ENCODE assay signal across 38 cellular contexts in genomic region chr20:9575836-9576235, GRCh38.
"Had no signal": no experiment of that assay in that cellular context is flagged by ENCODE, and none has a peak within 500 bp of the region (broad histone marks: within the 10 kb centered on the region; RNA-seq: fewer than 3 reads in every experiment).

No MANE protein-coding gene starts in this region.

- H3K27me3 ChIP-seq: adrenal gland, body of pancreas, brain microvascular endothelial cell, cardiac muscle cell had no signal

- H3K4me1 Mint-ChIP-seq: activated B cell treated with CpG ODN at 0.5 μM for 24 hours; activated CD4-positive, alpha-beta T cell treated with anti-CD3 and anti-CD28 coated beads, Interleukin-2, amount 10 ng/mL, durations not matched to agents 24 days and 14 days; activated naive CD8-positive, alpha-beta T cell treated with anti-CD3 and anti-CD28 coated beads for 36 hours; activated T-helper 17 cell treated with anti-CD3 and anti-CD28 coated beads, Interleukin-2, amount 50 U/mL, for 72 hours had no signal

- H3K27me3 Mint-ChIP-seq: activated CD4-positive, alpha-beta T cell treated with anti-CD3 and anti-CD28 coated beads, Interleukin-2, amount 10 ng/mL, durations not matched to agents 24 days and 14 days; activated CD8-positive, alpha-beta T cell treated with anti-CD3 and anti-CD28 coated beads for 36 hours had no signal

- H3K4me1 ChIP-seq: adrenal gland had no signal

- ATAC-seq: activated CD8-positive, alpha-beta T cell treated with anti-CD3 and anti-CD28 coated beads for 36 hours; activated naive CD4-positive, alpha-beta T cell treated with anti-CD3 and anti-CD28 coated beads, Interleukin-2, amount 50 U/mL, for 72 hours; activated T-cell treated with anti-CD3 and anti-CD28 coated beads, Interleukin-2, amount 50 U/mL, for 4 hours; activated T-cell treated with anti-CD3 and anti-CD28 coated beads, Interleukin-2, amount 50 U/mL, for 72 hours; activated T-helper 17 cell treated with anti-CD3 and anti-CD28 coated beads, Interleukin-2, amount 50 U/mL, for 72 hours; body of pancreas had no signal

- H3K36me3 ChIP-seq: adrenal gland, brain microvascular endothelial cell, cardiac muscle cell had no signal

- H3K27ac ChIP-seq: adrenal gland, body of pancreas, brain microvascular endothelial cell, cardiac muscle cell, VCaP had no signal

- DNase-seq: activated B cell treated with CpG ODN at 0.5 μM for 24 hours; activated CD4-positive, alpha-beta memory T cell treated with anti-CD3 and anti-CD28 coated beads for 36 hours; activated CD4-positive, alpha-beta T cell treated with anti-CD3 and anti-CD28 coated beads for 4 hours; activated CD4-positive, alpha-beta T cell treated with anti-CD3 and anti-CD28 coated beads, Interleukin-2, amount 10 ng/mL, durations not matched to agents 24 days and 14 days; activated CD4-positive, alpha-beta T cell treated with anti-CD3 and anti-CD28 coated beads, Interleukin-2, amount 50 U/mL, for 1 hour; activated CD4-positive, alpha-beta T cell treated with anti-CD3 and anti-CD28 coated beads, Interleukin-2, amount 50 U/mL, for 4 hours; activated CD4-positive, CD25-positive, alpha-beta regulatory T cell treated with anti-CD3 and anti-CD28 coated beads, Interleukin-2, amount 50 U/mL, for 72 hours; activated CD8-positive, alpha-beta memory T cell treated with anti-CD3 and anti-CD28 coated beads, Interleukin-2, amount 50 U/mL, for 4 hours; activated CD8-positive, alpha-beta T cell treated with anti-CD3 and anti-CD28 coated beads for 36 hours; activated effector memory CD4-positive, alpha-beta T cell treated with anti-CD3 and anti-CD28 coated beads, Interleukin-2, amount 50 U/mL, for 16 hours; activated gamma-delta T cell treated with Interleukin-2 at 50 U/mL for 16 hours; activated naive CD4-positive, alpha-beta T cell; activated naive CD4-positive, alpha-beta T cell treated with anti-CD3 and anti-CD28 coated beads for 36 hours; activated naive CD4-positive, alpha-beta T cell treated with anti-CD3 and anti-CD28 coated beads, Interleukin-2, amount 50 U/mL, for 16 hours; activated naive CD8-positive, alpha-beta T cell treated with anti-CD3 and anti-CD28 coated beads for 36 hours; activated T-cell treated with anti-CD3 and anti-CD28 coated beads for 4 hours; activated T-cell treated with anti-CD3 and anti-CD28 coated beads, Interleukin-2, amount 50 U/mL, for 1 hour; activated T-cell treated with anti-CD3 and anti-CD28 coated beads, Interleukin-2, amount 50 U/mL, for 4 hours; activated T-cell treated with anti-CD3 and anti-CD28 coated beads, Interleukin-2, amount 50 U/mL, for 72 hours; adrenal gland; amniotic stem cell; aorta; body of pancreas; brain microvascular endothelial cell; central memory CD4-positive, alpha-beta T cell; T-helper 1 cell; T-helper 2 cell; T-helper 9 cell had no signal

- H3K4me3 Mint-ChIP-seq: activated B cell treated with CpG ODN at 0.5 μM for 24 hours; activated CD4-positive, alpha-beta memory T cell treated with anti-CD3 and anti-CD28 coated beads for 36 hours; activated CD4-positive, alpha-beta T cell treated with anti-CD3 and anti-CD28 coated beads, Interleukin-2, amount 10 ng/mL, durations not matched to agents 24 days and 14 days; activated CD8-positive, alpha-beta T cell treated with anti-CD3 and anti-CD28 coated beads for 36 hours; activated naive CD4-positive, alpha-beta T cell treated with anti-CD3 and anti-CD28 coated beads for 36 hours; activated naive CD8-positive, alpha-beta T cell treated with anti-CD3 and anti-CD28 coated beads for 36 hours; activated T-cell treated with anti-CD3 and anti-CD28 coated beads, Interleukin-2, amount 50 U/mL, for 4 hours; activated T-cell treated with anti-CD3 and anti-CD28 coated beads, Interleukin-2, amount 50 U/mL, for 72 hours; activated T-helper 1 cell treated with anti-CD3 and anti-CD28 coated beads, Interleukin-12 subunit alpha, Interleukin-12 subunit beta, Interleukin-2, Interleukin-4 antibody, amounts not matched to agents 30 ng/mL and 10 ng/mL and 1 ng/mL, durations not matched to agents 14 hours and 24 hours and 36 hours; activated T-helper 17 cell treated with anti-CD3 and anti-CD28 coated beads, Interleukin-2, amount 50 U/mL, for 72 hours; T-helper 1 cell treated with Interleukin-12 subunit alpha and Interleukin-12 subunit beta and Interleukin-4 antibody, amounts not matched to agents 30 μg/mL and 1 μg/mL, for 36 hours; T-helper 2 cell treated with Interferon-gamma antibody and Interleukin-4, amounts not matched to agents 5 μg/mL and 100 μg/mL, for 36 hours had no signal

- H3K9me3 ChIP-seq: adrenal gland, body of pancreas had no signal

- H3K4me3 ChIP-seq: adrenal gland, body of pancreas, cardiac muscle cell had no signal

- FAIRE-seq: astrocyte, bronchial epithelial cell, TTC549 had no signal

- H3K27ac Mint-ChIP-seq: activated B cell treated with CpG ODN at 0.5 μM for 24 hours; activated CD4-positive, alpha-beta memory T cell treated with anti-CD3 and anti-CD28 coated beads for 36 hours; activated CD4-positive, alpha-beta T cell treated with anti-CD3 and anti-CD28 coated beads, Interleukin-2, amount 10 ng/mL, durations not matched to agents 24 days and 14 days; activated CD8-positive, alpha-beta T cell treated with anti-CD3 and anti-CD28 coated beads for 36 hours; activated naive CD4-positive, alpha-beta T cell treated with anti-CD3 and anti-CD28 coated beads for 36 hours; activated naive CD4-positive, alpha-beta T cell treated with anti-CD3 and anti-CD28 coated beads, Interleukin-2, amount 50 U/mL, for 72 hours; activated naive CD8-positive, alpha-beta T cell treated with anti-CD3 and anti-CD28 coated beads for 36 hours; activated T-cell treated with anti-CD3 and anti-CD28 coated beads, Interleukin-2, amount 50 U/mL, for 72 hours; activated T-helper 1 cell treated with anti-CD3 and anti-CD28 coated beads, Interleukin-12 subunit alpha, Interleukin-12 subunit beta, Interleukin-2, Interleukin-4 antibody, amounts not matched to agents 30 ng/mL and 10 ng/mL and 1 ng/mL, durations not matched to agents 14 hours and 24 hours and 36 hours; activated T-helper 17 cell treated with anti-CD3 and anti-CD28 coated beads, Interleukin-2, amount 50 U/mL, for 72 hours; T-helper 1 cell treated with Interleukin-12 subunit alpha and Interleukin-12 subunit beta and Interleukin-4 antibody, amounts not matched to agents 30 μg/mL and 1 μg/mL, for 36 hours; T-helper 2 cell treated with Interferon-gamma antibody and Interleukin-4, amounts not matched to agents 5 μg/mL and 100 μg/mL, for 36 hours had no signal

- H3K9me3 Mint-ChIP-seq: activated B cell treated with CpG ODN at 0.5 μM for 24 hours; activated CD4-positive, alpha-beta memory T cell treated with anti-CD3 and anti-CD28 coated beads for 36 hours; activated CD4-positive, alpha-beta T cell treated with anti-CD3 and anti-CD28 coated beads, Interleukin-2, amount 10 ng/mL, durations not matched to agents 24 days and 14 days; activated CD8-positive, alpha-beta T cell treated with anti-CD3 and anti-CD28 coated beads for 36 hours; activated naive CD4-positive, alpha-beta T cell treated with anti-CD3 and anti-CD28 coated beads for 36 hours; activated naive CD8-positive, alpha-beta T cell treated with anti-CD3 and anti-CD28 coated beads for 36 hours; activated T-cell treated with anti-CD3 and anti-CD28 coated beads, Interleukin-2, amount 50 U/mL, for 4 hours; activated T-cell treated with anti-CD3 and anti-CD28 coated beads, Interleukin-2, amount 50 U/mL, for 72 hours; activated T-helper 1 cell treated with anti-CD3 and anti-CD28 coated beads, Interleukin-12 subunit alpha, Interleukin-12 subunit beta, Interleukin-2, Interleukin-4 antibody, amounts not matched to agents 30 ng/mL and 10 ng/mL and 1 ng/mL, durations not matched to agents 14 hours and 24 hours and 36 hours; activated T-helper 17 cell treated with anti-CD3 and anti-CD28 coated beads, Interleukin-2, amount 50 U/mL, for 72 hours; T-helper 1 cell treated with Interleukin-12 subunit alpha and Interleukin-12 subunit beta and Interleukin-4 antibody, amounts not matched to agents 30 μg/mL and 1 μg/mL, for 36 hours; T-helper 2 cell treated with Interferon-gamma antibody and Interleukin-4, amounts not matched to agents 5 μg/mL and 100 μg/mL, for 36 hours had no signal

- H3K36me3 Mint-ChIP-seq: activated CD4-positive, alpha-beta memory T cell treated with anti-CD3 and anti-CD28 coated beads for 36 hours; activated naive CD8-positive, alpha-beta T cell treated with anti-CD3 and anti-CD28 coated beads for 36 hours had no signal
